ENCODE assay signal across 8 cellular contexts in the genomic region with DNA sequence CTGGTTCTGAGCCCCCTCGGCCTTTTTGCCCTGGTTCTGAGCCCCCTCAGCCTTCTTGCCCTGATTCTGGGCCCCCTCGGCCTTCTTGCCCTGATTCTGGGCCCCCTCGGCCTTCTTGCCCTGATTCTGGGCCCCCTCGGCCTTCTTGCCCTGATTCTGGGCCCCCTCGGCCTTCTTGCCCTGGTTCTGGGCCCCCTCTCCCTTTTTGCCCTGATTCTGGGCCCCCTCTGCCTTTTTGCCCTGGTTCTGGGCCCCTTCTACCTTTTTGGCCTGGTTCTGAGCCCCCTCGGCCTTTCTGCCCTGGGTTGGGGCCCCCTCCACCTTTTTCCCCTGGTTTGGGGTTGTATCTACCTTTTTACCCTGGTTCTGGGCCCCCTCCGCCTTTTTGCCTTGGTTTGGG. TPM values are rescaled to one million over a fixed set of nuclear protein-coding genes. Genes with fewer than 3 reads are reported as not detected.
"Had no signal": no experiment of that assay in that cellular context is flagged by ENCODE, and none has a peak within 500 bp of the region (broad histone marks: within the 10 kb centered on the region; RNA-seq: fewer than 3 reads in every experiment).

No MANE protein-coding gene starts in this region.

RNA-seq across cellular contexts. Expression of gene BANF2, which starts 40.4 kb away (rescaled TPM):
- total RNA-seq: activated CD4-positive, alpha-beta memory T cell treated with anti-CD3 and anti-CD28 coated beads, Interleukin-2, amount 10 ng/mL, durations not matched to agents 7 days and 5 days; activated CD8-positive, alpha-beta memory T cell treated with anti-CD3 and anti-CD28 coated beads, Interleukin-2, amount 10 ng/mL, durations not matched to agents 7 days and 5 days; MCF 10A; OCI-LY7; PC-9; SJCRH30; T-helper 1 cell treated with Interleukin-12 subunit alpha and Interleukin-12 subunit beta and Interleukin-4 antibody, amounts not matched to agents 30 ng/mL and 1 ng/mL, for 36 hours; T-helper 2 cell treated with Interferon-gamma antibody and Interleukin-4, amounts not matched to agents 100 ng/mL and 5 ng/mL, for 36 hours had no signal
